Comparison of ENCODE assay signal across 27 cellular contexts in genomic region chr3:36941658-36942057, GRCh38. TPM values are rescaled to one million over a fixed set of nuclear protein-coding genes. Genes with fewer than 3 reads are reported as not detected.
DNase-seq lines count a peak whose midpoint lies in the region; ATAC-seq and TF ChIP-seq lines count a peak whose summit lies in the region.
"Had no signal": no experiment of that assay in that cellular context is flagged by ENCODE, and none has a peak within 500 bp of the region (broad histone marks: within the 10 kb centered on the region; RNA-seq: fewer than 3 reads in every experiment).

No MANE protein-coding gene starts in this region.

- in situ Hi-C loops in IMR-90 (cut with MboI; ENCODE audit: low sequenced_read_pairs) = no loop called here

- no TSS peak for BruUV-seq in IMR-90 (replicated peaks; lab: Mats Ljungman, UMichigan)

- H4K8ac ChIP-seq in IMR-90 (ENCODE audit: low read depth in 2 of 2, low read length in 2 of 2) = no peak overlapping the region; a peak in 1 of 4 replicates

- CTCF ChIA-PET in IMR-90 (lab: Yijun Ruan, JAX) = interaction anchor here (3.4 kb wide), 1 partner anchor 17 kb away, joined by 15 read pairs; no protein-coding TSS in a partner anchor

- no peak for TF ChIP-seq POLR2A in IMR-90 (IDR thresholded peaks at IDR 0.05; ENCODE audit: low read depth, low read length)

- H3K27ac Mint-ChIP-seq in endodermal cell (no peak overlapping the region), mesothelial cell of epicardium (peak overlapping the region; percentile 66)
- H3K27ac Mint-ChIP-seq: activated CD4-positive, alpha-beta T cell treated with anti-CD3 and anti-CD28 coated beads, Interleukin-2, amount 10 ng/mL, durations not matched to agents 7 days and 5 days; activated T-helper 1 cell treated with anti-CD3 and anti-CD28 coated beads, Interleukin-12 subunit alpha, Interleukin-12 subunit beta, Interleukin-2, Interleukin-4 antibody, amounts not matched to agents 30 ng/mL and 10 ng/mL and 1 ng/mL, durations not matched to agents 14 hours and 24 hours and 36 hours; progenitor cell of endocrine pancreas; T-helper 2 cell treated with Interferon-gamma antibody and Interleukin-4, amounts not matched to agents 5 μg/mL and 100 μg/mL, for 36 hours had no signal

- H3K27ac ChIP-seq in IMR-90 (ENCODE audit: insufficient read depth, low read length) = peak overlapping the region; percentile 3; the same call in 1 of the 2 replicates
- H3K27ac ChIP-seq in endodermal cell (ENCODE audit: low read depth, low read length) = no peak overlapping the region
- H3K27ac ChIP-seq: C4-2B, esophagus squamous epithelium, lower lobe of right lung, WERI-Rb-1 had no signal

- H3K14ac ChIP-seq in IMR-90 (replicated peaks; ENCODE audit: low read depth, low read length) = no peak overlapping the region; the same call in 1 of the 2 replicates

- DNase-seq in AG10803 (ENCODE audit: low read depth) (peak; percentile 38), IMR-90 (peak; percentile 31), endodermal cell (peak; percentile 21), mesothelial cell of epicardium (ENCODE audit: low spot score in 2 of 2, unreplicated experiment in 2 of 2) (no peak), T-helper 1 cell (no peak), DMS 273 treated with DMSO at 0.1 percent for 48 hours (lab: John Stamatoyannopoulos, UW) (no peak)
- DNase-seq: activated CD4-positive, alpha-beta T cell treated with anti-CD3 and anti-CD28 coated beads, Interleukin-2, amount 10 ng/mL, durations not matched to agents 7 days and 5 days; activated naive CD4-positive, alpha-beta T cell treated with anti-CD3 and anti-CD28 coated beads, Interleukin-2, amount 50 U/mL, for 16 hours; anterior cingulate cortex; EL; esophagus squamous epithelium; Karpas-422; lower lobe of right lung; MV-4-11; NCI-H146; NCI-H446 treated with DMSO at 0.1 percent for 48 hours; stimulated activated CD4-positive, alpha-beta T cell treated with anti-CD3 and anti-CD28 coated beads, Interleukin-15, amount 100 ng/mL, for 24 hours; stimulated activated naive CD4-positive, alpha-beta T cell; WERI-Rb-1 had no signal

- H3K56ac ChIP-seq in IMR-90 (ENCODE audit: extremely low read depth, insufficient read depth, low read length) = 0 out of 2 replicates have a peak overlapping the region, but pooled peaks have one; percentile 11

- H3K27me3 ChIP-seq in IMR-90 (ENCODE audit: control insufficient read depth, insufficient read depth, low read length) (no peaks in the 10 kb centered on the region), endodermal cell (ENCODE audit: control insufficient read depth, insufficient read depth, low read length, poor library complexity, severe bottlenecking) (peaks cover 27% of the 10 kb centered on the region)
- H3K27me3 ChIP-seq: esophagus squamous epithelium had no signal

- no peaks in the 10 kb centered on the region for H3K9me3 ChIP-seq in IMR-90 (ENCODE audit: control insufficient read depth, insufficient read depth, low read length)
- no peaks in the 10 kb centered on the region for H3K9me3 ChIP-seq in endodermal cell (ENCODE audit: control insufficient read depth, low read length)
- H3K9me3 ChIP-seq: esophagus squamous epithelium, lower lobe of right lung had no signal

- no peak overlapping the region for H2AK5ac ChIP-seq in IMR-90 (ENCODE audit: low read depth, low read length)

- TF ChIP-seq CTCF in AG10803 (conservative IDR thresholded peaks at IDR 0.05; ENCODE audit: low read length) = no peak
- TF ChIP-seq CTCF in IMR-90 (conservative IDR thresholded peaks at IDR 0.05; ENCODE audit: low read depth, low read length) = no peak
- TF ChIP-seq CTCF in endodermal cell (conservative IDR thresholded peaks at IDR 0.05) = no peak
- no peak for TF ChIP-seq CTCF in mesothelial cell of epicardium (IDR thresholded peaks at IDR 0.05; ENCODE audit: unreplicated experiment)

- peak overlapping the region; percentile 1 for H3K4me2 ChIP-seq in IMR-90 (ENCODE audit: low read depth, low read length)

- H4K91ac ChIP-seq in IMR-90 (ENCODE audit: insufficient read depth, low read depth, low read length) = no peak overlapping the region

- H3K36me3 Mint-ChIP-seq in endodermal cell (ENCODE audit: low read depth) (no peaks in the 10 kb centered on the region), mesothelial cell of epicardium (peaks cover 7% of the 10 kb centered on the region)

- 40% methylated on average over 1 of the region's 3 CpGs; no CpG with 5 or more reads in 1 of the 2 experiments for WGBS in IMR-90 (ENCODE audit: extremely low coverage in 2 of 2, insufficient read length in 1 of 2), 2 experiments
- WGBS in endodermal cell (ENCODE audit: insufficient coverage in 1 of 2, insufficient read length in 1 of 2), 2 experiments = 91 to 95% methylated on average over 2 to 3 of the region's 3 CpGs

- no peak overlapping the region; the same call in 1 of the 2 replicates for H3K4ac ChIP-seq in IMR-90 (ENCODE audit: low read depth, low read length)

- H3K23ac ChIP-seq in IMR-90 (ENCODE audit: low read depth, low read length) = no peak overlapping the region

- TF ChIP-seq RAD21 in IMR-90 (IDR thresholded peaks at IDR 0.05; ENCODE audit: low read length) = no peak

- H3K4me3 Mint-ChIP-seq in endodermal cell (no peak overlapping the region), mesothelial cell of epicardium (peak overlapping the region; percentile 28)
- H3K4me3 Mint-ChIP-seq: activated CD4-positive, alpha-beta T cell treated with anti-CD3 and anti-CD28 coated beads, Interleukin-2, amount 10 ng/mL, durations not matched to agents 7 days and 5 days; activated T-helper 1 cell treated with anti-CD3 and anti-CD28 coated beads, Interleukin-12 subunit alpha, Interleukin-12 subunit beta, Interleukin-2, Interleukin-4 antibody, amounts not matched to agents 30 ng/mL and 10 ng/mL and 1 ng/mL, durations not matched to agents 14 hours and 24 hours and 36 hours; T-helper 2 cell treated with Interferon-gamma antibody and Interleukin-4, amounts not matched to agents 5 μg/mL and 100 μg/mL, for 36 hours had no signal

- ATAC-seq in IMR-90 (ENCODE audit: low read depth) (no peak), HG02981 (IDR thresholded peaks at IDR 0.05; ENCODE audit: unreplicated experiment) (no peak)
- ATAC-seq in activated CD4-positive, CD25-positive, alpha-beta regulatory T cell treated with anti-CD3 and anti-CD28 coated beads, Interleukin-2, amount 50 U/mL, for 24 hours = no peak
- ATAC-seq: GM12878, lower lobe of right lung, sciatic nerve had no signal

- H3K36me3 ChIP-seq in IMR-90 (ENCODE audit: control insufficient read depth, insufficient read depth, low read length) (no peaks in the 10 kb centered on the region), endodermal cell (ENCODE audit: control insufficient read depth, insufficient read depth, low read length) (no peaks in the 10 kb centered on the region)
- H3K36me3 ChIP-seq: esophagus squamous epithelium, lower lobe of right lung, WERI-Rb-1 had no signal

- H3K18ac ChIP-seq in IMR-90 (ENCODE audit: low read depth, low read length) = no peak overlapping the region

- no peak overlapping the region for H3K9ac ChIP-seq in IMR-90 (ENCODE audit: low read depth, low read length)
- H3K9ac ChIP-seq in endodermal cell (ENCODE audit: extremely low read depth, low read length, poor library complexity, severe bottlenecking) = no peak overlapping the region

- dilution Hi-C loops in IMR-90 (cut with HindIII; ENCODE audit: low sequenced_read_pairs, unreplicated experiment) = no loop called here

- intact Hi-C loops in IMR-90 (cut with micrococcal nuclease) = no loop called here

- H3K4me1 Mint-ChIP-seq in endodermal cell (peaks cover 5% of the 10 kb centered on the region), mesothelial cell of epicardium (peaks cover 40% of the 10 kb centered on the region)

- H3K79me1 ChIP-seq in IMR-90 (ENCODE audit: low read depth in 1 of 2, low read length in 2 of 2) = peaks cover 8 to 28% of the 10 kb centered on the region in 2 experiments; a peak in 2 of 4 replicates

- H3K9me3 Mint-ChIP-seq in endodermal cell (peaks cover under 1% of the 10 kb centered on the region), mesothelial cell of epicardium (peaks cover 5% of the 10 kb centered on the region)

- H2AK9ac ChIP-seq in IMR-90 (replicated peaks; ENCODE audit: low read depth, low read length, poor library complexity) = no peak overlapping the region

- peaks cover 36% of the 10 kb centered on the region for H3K27me3 Mint-ChIP-seq in endodermal cell (ENCODE audit: insufficient read depth)
- H3K27me3 Mint-ChIP-seq in mesothelial cell of epicardium (ENCODE audit: low read depth) = peaks cover 3% of the 10 kb centered on the region

- H3K4me3 ChIP-seq in AG10803 (ENCODE audit: low read length) = no peak overlapping the region
- H3K4me3 ChIP-seq in IMR-90 (ENCODE audit: insufficient read depth, low read depth, low read length) = no peak overlapping the region
- H3K4me3 ChIP-seq in endodermal cell (ENCODE audit: low read length) = no peak overlapping the region
- H3K4me3 ChIP-seq: esophagus squamous epithelium, GM12878, lower lobe of right lung had no signal

- no peak overlapping the region for H2BK20ac ChIP-seq in IMR-90 (ENCODE audit: low read depth, low read length)

- no peak overlapping the region; the same call in 2 of the 3 replicates for H2BK15ac ChIP-seq in IMR-90 (ENCODE audit: low read depth, low read length)

- no peak overlapping the region for H2AFZ ChIP-seq in IMR-90 (replicated peaks; ENCODE audit: low read length, poor library complexity)

- H2BK5ac ChIP-seq in IMR-90 (ENCODE audit: low read depth, low read length, poor library complexity, severe bottlenecking) = no peak overlapping the region

- H4K5ac ChIP-seq in IMR-90 (ENCODE audit: low read depth, low read length) = no peak overlapping the region

- POLR2A ChIA-PET in IMR-90 (lab: Charles Lee; ENCODE audit: unreplicated experiment) = no interaction called here

- H2BK120ac ChIP-seq in IMR-90 (ENCODE audit: low read depth, low read length) = no peak overlapping the region

- H3K4me1 ChIP-seq in IMR-90 (ENCODE audit: control insufficient read depth, insufficient read depth, low read length) (peaks cover 11% of the 10 kb centered on the region), endodermal cell (ENCODE audit: control insufficient read depth, insufficient read depth, low read length) (no peaks in the 10 kb centered on the region)

- no peaks in the 10 kb centered on the region for H4K20me1 ChIP-seq in IMR-90 (ENCODE audit: insufficient read depth, low read length)

- peaks cover 6% of the 10 kb centered on the region; the same call in 1 of the 2 replicates for H3K9me1 ChIP-seq in IMR-90 (ENCODE audit: insufficient read depth, low read length)

RNA-seq across cellular contexts. Expression of gene TRANK1, which starts 3.2 kb away (rescaled TPM):
- total RNA-seq in IMR-90 (2012; rRNA removed) (8.9 and 12.7 TPM in 2 replicates), endodermal cell (10 to 100 TPM in 1 of 2 donors, 1 to 10 TPM in 1; 9.0 to 20.1 TPM), mesothelial cell of epicardium (68.3 to 80.4 TPM (median 76.8 TPM) in 3 replicates)
- polyA plus RNA-seq in IMR-90 (2012; rRNA removed) = 5.1 and 7.9 TPM in 2 replicates
- 2.3 and 4.8 TPM in 2 replicates for polyA plus RNA-seq in IMR-90 (2012; cell fraction: cytosol; rRNA removed)
- polyA plus RNA-seq in IMR-90 (2012; cell fraction: nucleus; rRNA removed; ENCODE audit: low replicate concordance) = 28.9 and 84.8 TPM in 2 replicates
- 4.8 TPM for polyA plus RNA-seq in endodermal cell (2013, experiment 1 of 2)
- polyA plus RNA-seq in endodermal cell (2013, experiment 2 of 2) = 4.1 TPM

RNA-seq across cellular contexts. Expression of gene EPM2AIP1, which starts 51.3 kb away (rescaled TPM):
- total RNA-seq in IMR-90 (2012; rRNA removed) = 13.4 and 21.9 TPM in 2 replicates
- polyA plus RNA-seq in IMR-90 (2012; rRNA removed) = 4.7 and 6.4 TPM in 2 replicates
- polyA plus RNA-seq in IMR-90 (2012; cell fraction: cytosol; rRNA removed) = 1.4 and 1.5 TPM in 2 replicates
- polyA plus RNA-seq in IMR-90 (2012; cell fraction: nucleus; rRNA removed; ENCODE audit: low replicate concordance) = 2.9 and 9.6 TPM in 2 replicates
- total RNA-seq in endodermal cell = 10 to 100 TPM; 15.7 to 19.5 TPM
- polyA plus RNA-seq in endodermal cell (2013, experiment 1 of 2) = 23.2 TPM
- polyA plus RNA-seq in endodermal cell (2013, experiment 2 of 2) = 23.4 TPM
- 37.3 to 40.2 TPM (median 39.4 TPM) in 3 replicates for total RNA-seq in mesothelial cell of epicardium

RNA-seq across cellular contexts. Expression of gene MLH1, which starts 51.7 kb away (rescaled TPM):
- 46.7 and 54.1 TPM in 2 replicates for total RNA-seq in IMR-90 (2012; rRNA removed)
- 30.2 and 34.5 TPM in 2 replicates for polyA plus RNA-seq in IMR-90 (2012; rRNA removed)
- 6.9 and 18.5 TPM in 2 replicates for polyA plus RNA-seq in IMR-90 (2012; cell fraction: cytosol; rRNA removed)
- polyA plus RNA-seq in IMR-90 (2012; cell fraction: nucleus; rRNA removed; ENCODE audit: low replicate concordance) = 8.5 and 22.8 TPM in 2 replicates
- 10 to 100 TPM; 36.4 to 47.0 TPM for total RNA-seq in endodermal cell
- polyA plus RNA-seq in endodermal cell (2013, experiment 1 of 2) = 60.7 TPM
- 55.1 TPM for polyA plus RNA-seq in endodermal cell (2013, experiment 2 of 2)
- total RNA-seq in mesothelial cell of epicardium = 36.3 to 38.3 TPM (median 37.1 TPM) in 3 replicates

Comparison
In these comparisons a context has a peak if more than half of its experiments do, and no peak if none do; other contexts are left out.
1. DNase-seq: peak in AG10803 (single experiment), IMR-90 (single experiment) and endodermal cell (single experiment); none in mesothelial cell of epicardium (0 of 2), T-helper 1 cell (0 of 5) and DMS 273 treated with DMSO at 0.1 percent for 48 hours (single experiment).